Comparison of ENCODE assay signal across 1 cellular context in genomic region chr1:234111458-234112142, GRCh38.
TF ChIP-seq lines count a peak whose summit lies in the region.

No MANE protein-coding gene starts in this region.

TF ChIP-seq in HepG2, 621 proteins besides CTCF, POLR2A, EP300 and RAD21 (continued from another document):
- TF ChIP-seq, protein P1, sequence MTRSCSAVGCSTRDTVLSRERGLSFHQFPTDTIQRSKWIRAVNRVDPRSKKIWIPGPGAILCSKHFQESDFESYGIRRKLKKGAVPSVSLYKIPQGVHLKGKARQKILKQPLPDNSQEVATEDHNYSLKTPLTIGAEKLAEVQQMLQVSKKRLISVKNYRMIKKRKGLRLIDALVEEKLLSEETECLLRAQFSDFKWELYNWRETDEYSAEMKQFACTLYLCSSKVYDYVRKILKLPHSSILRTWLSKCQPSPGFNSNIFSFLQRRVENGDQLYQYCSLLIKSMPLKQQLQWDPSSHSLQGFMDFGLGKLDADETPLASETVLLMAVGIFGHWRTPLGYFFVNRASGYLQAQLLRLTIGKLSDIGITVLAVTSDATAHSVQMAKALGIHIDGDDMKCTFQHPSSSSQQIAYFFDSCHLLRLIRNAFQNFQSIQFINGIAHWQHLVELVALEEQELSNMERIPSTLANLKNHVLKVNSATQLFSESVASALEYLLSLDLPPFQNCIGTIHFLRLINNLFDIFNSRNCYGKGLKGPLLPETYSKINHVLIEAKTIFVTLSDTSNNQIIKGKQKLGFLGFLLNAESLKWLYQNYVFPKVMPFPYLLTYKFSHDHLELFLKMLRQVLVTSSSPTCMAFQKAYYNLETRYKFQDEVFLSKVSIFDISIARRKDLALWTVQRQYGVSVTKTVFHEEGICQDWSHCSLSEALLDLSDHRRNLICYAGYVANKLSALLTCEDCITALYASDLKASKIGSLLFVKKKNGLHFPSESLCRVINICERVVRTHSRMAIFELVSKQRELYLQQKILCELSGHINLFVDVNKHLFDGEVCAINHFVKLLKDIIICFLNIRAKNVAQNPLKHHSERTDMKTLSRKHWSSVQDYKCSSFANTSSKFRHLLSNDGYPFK (CRISPR knock-in tag; IDR thresholded peaks at IDR 0.05; ENCODE audit: borderline replicate concordance), result 0 out of 2 replicates have a peak, but pooled peaks have one; percentile 16
- TF ChIP-seq, protein P2, sequence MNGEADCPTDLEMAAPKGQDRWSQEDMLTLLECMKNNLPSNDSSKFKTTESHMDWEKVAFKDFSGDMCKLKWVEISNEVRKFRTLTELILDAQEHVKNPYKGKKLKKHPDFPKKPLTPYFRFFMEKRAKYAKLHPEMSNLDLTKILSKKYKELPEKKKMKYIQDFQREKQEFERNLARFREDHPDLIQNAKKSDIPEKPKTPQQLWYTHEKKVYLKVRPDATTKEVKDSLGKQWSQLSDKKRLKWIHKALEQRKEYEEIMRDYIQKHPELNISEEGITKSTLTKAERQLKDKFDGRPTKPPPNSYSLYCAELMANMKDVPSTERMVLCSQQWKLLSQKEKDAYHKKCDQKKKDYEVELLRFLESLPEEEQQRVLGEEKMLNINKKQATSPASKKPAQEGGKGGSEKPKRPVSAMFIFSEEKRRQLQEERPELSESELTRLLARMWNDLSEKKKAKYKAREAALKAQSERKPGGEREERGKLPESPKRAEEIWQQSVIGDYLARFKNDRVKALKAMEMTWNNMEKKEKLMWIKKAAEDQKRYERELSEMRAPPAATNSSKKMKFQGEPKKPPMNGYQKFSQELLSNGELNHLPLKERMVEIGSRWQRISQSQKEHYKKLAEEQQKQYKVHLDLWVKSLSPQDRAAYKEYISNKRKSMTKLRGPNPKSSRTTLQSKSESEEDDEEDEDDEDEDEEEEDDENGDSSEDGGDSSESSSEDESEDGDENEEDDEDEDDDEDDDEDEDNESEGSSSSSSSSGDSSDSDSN (CRISPR knock-in tag; IDR thresholded peaks at IDR 0.05), result no peak
- TF ChIP-seq NCOR1 (IDR thresholded peaks at IDR 0.05; ENCODE audit: borderline replicate concordance, low read length) (no peak), ZFP90 (CRISPR knock-in tag; IDR thresholded peaks at IDR 0.05; ENCODE audit: borderline replicate concordance) (no peak), MAFG (CRISPR knock-in tag; IDR thresholded peaks at IDR 0.05) (no peak), SCMH1 (CRISPR knock-in tag; IDR thresholded peaks at IDR 0.05; ENCODE audit: borderline replicate concordance) (no peak), ZNF766 (CRISPR knock-in tag; IDR thresholded peaks at IDR 0.05; ENCODE audit: borderline replicate concordance) (peak; percentile 38; the same call in 1 of the 2 replicates), ZMYM4 (CRISPR knock-in tag; IDR thresholded peaks at IDR 0.05) (no peak), THYN1 (CRISPR knock-in tag; IDR thresholded peaks at IDR 0.05; ENCODE audit: borderline replicate concordance, low read depth) (no peak), ZNF891 (CRISPR knock-in tag; IDR thresholded peaks at IDR 0.05) (no peak), STAG1 (CRISPR knock-in tag; IDR thresholded peaks at IDR 0.05) (peak; percentile 74), ZNF674 (CRISPR knock-in tag; IDR thresholded peaks at IDR 0.05; ENCODE audit: low read depth) (no peak), ZNF570 (CRISPR knock-in tag; IDR thresholded peaks at IDR 0.05; ENCODE audit: borderline replicate concordance) (no peak), ZNF251 (CRISPR knock-in tag; IDR thresholded peaks at IDR 0.05) (no peak), SMC3 (IDR thresholded peaks at IDR 0.05; ENCODE audit: low read length) (peak; percentile 49; the same call in 1 of the 2 replicates), ZNF605 (CRISPR knock-in tag; IDR thresholded peaks at IDR 0.05) (no peak), TEAD3 (CRISPR knock-in tag; optimal IDR thresholded peaks at IDR 0.05; ENCODE audit: borderline replicate concordance) (peak; percentile 92), ZNF556 (CRISPR knock-in tag; IDR thresholded peaks at IDR 0.05; ENCODE audit: borderline replicate concordance) (no peak), HNF1B (CRISPR knock-in tag; IDR thresholded peaks at IDR 0.05) (0 out of 2 replicates have a peak, but pooled peaks have one; percentile 23), KDM5A (IDR thresholded peaks at IDR 0.05; ENCODE audit: borderline replicate concordance, low read length) (no peak), NR2F2 (IDR thresholded peaks at IDR 0.05; ENCODE audit: borderline replicate concordance, low read depth) (no peak), ZNF772 (CRISPR knock-in tag; IDR thresholded peaks at IDR 0.05) (no peak), ZNF501 (CRISPR knock-in tag; IDR thresholded peaks at IDR 0.05) (0 out of 2 replicates have a peak, but pooled peaks have one; percentile 24), ZEB1 (IDR thresholded peaks at IDR 0.05; ENCODE audit: insufficient replicate concordance, low read depth) (no peak)
- TF ChIP-seq, protein P3, sequence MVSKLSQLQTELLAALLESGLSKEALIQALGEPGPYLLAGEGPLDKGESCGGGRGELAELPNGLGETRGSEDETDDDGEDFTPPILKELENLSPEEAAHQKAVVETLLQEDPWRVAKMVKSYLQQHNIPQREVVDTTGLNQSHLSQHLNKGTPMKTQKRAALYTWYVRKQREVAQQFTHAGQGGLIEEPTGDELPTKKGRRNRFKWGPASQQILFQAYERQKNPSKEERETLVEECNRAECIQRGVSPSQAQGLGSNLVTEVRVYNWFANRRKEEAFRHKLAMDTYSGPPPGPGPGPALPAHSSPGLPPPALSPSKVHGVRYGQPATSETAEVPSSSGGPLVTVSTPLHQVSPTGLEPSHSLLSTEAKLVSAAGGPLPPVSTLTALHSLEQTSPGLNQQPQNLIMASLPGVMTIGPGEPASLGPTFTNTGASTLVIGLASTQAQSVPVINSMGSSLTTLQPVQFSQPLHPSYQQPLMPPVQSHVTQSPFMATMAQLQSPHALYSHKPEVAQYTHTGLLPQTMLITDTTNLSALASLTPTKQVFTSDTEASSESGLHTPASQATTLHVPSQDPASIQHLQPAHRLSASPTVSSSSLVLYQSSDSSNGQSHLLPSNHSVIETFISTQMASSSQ (IDR thresholded peaks at IDR 0.05; ENCODE audit: low read depth), result no peak
- TF ChIP-seq, protein P3 (CRISPR knock-in tag; IDR thresholded peaks at IDR 0.05; ENCODE audit: borderline replicate concordance), result no peak
- TF ChIP-seq, protein P4, sequence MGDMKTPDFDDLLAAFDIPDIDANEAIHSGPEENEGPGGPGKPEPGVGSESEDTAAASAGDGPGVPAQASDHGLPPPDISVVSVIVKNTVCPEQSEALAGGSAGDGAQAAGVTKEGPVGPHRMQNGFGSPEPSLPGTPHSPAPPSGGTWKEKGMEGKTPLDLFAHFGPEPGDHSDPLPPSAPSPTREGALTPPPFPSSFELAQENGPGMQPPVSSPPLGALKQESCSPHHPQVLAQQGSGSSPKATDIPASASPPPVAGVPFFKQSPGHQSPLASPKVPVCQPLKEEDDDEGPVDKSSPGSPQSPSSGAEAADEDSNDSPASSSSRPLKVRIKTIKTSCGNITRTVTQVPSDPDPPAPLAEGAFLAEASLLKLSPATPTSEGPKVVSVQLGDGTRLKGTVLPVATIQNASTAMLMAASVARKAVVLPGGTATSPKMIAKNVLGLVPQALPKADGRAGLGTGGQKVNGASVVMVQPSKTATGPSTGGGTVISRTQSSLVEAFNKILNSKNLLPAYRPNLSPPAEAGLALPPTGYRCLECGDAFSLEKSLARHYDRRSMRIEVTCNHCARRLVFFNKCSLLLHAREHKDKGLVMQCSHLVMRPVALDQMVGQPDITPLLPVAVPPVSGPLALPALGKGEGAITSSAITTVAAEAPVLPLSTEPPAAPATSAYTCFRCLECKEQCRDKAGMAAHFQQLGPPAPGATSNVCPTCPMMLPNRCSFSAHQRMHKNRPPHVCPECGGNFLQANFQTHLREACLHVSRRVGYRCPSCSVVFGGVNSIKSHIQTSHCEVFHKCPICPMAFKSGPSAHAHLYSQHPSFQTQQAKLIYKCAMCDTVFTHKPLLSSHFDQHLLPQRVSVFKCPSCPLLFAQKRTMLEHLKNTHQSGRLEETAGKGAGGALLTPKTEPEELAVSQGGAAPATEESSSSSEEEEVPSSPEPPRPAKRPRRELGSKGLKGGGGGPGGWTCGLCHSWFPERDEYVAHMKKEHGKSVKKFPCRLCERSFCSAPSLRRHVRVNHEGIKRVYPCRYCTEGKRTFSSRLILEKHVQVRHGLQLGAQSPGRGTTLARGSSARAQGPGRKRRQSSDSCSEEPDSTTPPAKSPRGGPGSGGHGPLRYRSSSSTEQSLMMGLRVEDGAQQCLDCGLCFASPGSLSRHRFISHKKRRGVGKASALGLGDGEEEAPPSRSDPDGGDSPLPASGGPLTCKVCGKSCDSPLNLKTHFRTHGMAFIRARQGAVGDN (CRISPR knock-in tag; IDR thresholded peaks at IDR 0.05), result peak; percentile 39
- TF ChIP-seq, protein P5, sequence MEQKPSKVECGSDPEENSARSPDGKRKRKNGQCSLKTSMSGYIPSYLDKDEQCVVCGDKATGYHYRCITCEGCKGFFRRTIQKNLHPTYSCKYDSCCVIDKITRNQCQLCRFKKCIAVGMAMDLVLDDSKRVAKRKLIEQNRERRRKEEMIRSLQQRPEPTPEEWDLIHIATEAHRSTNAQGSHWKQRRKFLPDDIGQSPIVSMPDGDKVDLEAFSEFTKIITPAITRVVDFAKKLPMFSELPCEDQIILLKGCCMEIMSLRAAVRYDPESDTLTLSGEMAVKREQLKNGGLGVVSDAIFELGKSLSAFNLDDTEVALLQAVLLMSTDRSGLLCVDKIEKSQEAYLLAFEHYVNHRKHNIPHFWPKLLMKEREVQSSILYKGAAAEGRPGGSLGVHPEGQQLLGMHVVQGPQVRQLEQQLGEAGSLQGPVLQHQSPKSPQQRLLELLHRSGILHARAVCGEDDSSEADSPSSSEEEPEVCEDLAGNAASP (CRISPR knock-in tag; IDR thresholded peaks at IDR 0.05; ENCODE audit: borderline replicate concordance), result no peak
